Comparison of ENCODE assay signal across 7 cellular contexts in the genomic region with DNA sequence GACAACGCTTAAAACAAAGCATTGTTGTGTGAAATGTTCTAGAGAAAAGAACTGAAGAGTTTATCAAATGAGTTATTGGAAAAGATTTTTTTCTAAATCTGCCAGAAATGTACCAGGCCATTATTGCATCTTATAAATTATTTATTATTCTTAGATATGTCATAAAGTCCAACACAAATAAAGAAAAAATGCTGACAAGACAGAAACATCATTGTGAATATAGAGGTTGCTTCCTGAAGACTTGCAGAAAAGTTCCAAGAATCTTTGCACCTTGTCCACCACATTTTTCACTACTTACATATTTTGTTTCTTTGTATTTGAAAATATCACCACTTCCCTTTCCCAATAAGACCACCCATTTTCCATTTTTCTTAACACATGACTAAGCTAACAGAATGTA.
"Had no signal": no experiment of that assay in that cellular context is flagged by ENCODE, and none has a peak within 500 bp of the region (broad histone marks: within the 10 kb centered on the region; RNA-seq: fewer than 3 reads in every experiment).

No MANE protein-coding gene starts in this region.

- H3K4me1 ChIP-seq: HAP-1 had no signal

- DNase-seq: H7, HFFc6, KG1 had no signal

- H3K9me3 ChIP-seq: HAP-1 had no signal

- H2AFZ ChIP-seq: GM23338 had no signal

- H3K36me3 ChIP-seq: HAP-1 had no signal

- H3K4me2 ChIP-seq: GM23338 had no signal

- H3K27ac ChIP-seq: HL-60 had no signal

- H3K4me3 ChIP-seq: GM23338, HAP-1 had no signal

- ATAC-seq: GM23338, HCT116 had no signal
